ENCODE assay signal across 1 cellular context in the genomic region with DNA sequence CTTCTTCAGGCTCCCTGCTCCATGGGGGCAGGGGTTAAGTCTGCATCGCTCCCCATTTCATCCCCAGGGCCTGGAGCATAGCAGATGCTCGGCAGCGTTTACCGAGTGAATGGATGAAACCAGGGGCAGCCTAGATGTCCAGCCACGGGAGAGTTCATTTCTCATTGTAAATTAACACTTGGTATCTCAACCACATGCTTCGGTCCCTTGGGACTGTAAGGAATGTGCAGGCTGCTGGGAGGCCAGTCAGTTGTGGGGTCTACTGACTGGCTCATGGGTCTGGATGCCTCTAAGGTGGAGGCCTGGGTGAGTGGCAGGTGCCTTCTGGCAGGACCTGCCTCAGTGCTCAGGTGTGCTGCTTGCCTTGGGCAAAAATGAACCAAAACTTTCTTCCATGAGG.
TF ChIP-seq lines count a peak whose summit lies in the region.

No MANE protein-coding gene starts in this region.

TF ChIP-seq in HepG2, 621 proteins besides CTCF, POLR2A, EP300 and RAD21 (continued from another document):
- TF ChIP-seq, protein P1, sequence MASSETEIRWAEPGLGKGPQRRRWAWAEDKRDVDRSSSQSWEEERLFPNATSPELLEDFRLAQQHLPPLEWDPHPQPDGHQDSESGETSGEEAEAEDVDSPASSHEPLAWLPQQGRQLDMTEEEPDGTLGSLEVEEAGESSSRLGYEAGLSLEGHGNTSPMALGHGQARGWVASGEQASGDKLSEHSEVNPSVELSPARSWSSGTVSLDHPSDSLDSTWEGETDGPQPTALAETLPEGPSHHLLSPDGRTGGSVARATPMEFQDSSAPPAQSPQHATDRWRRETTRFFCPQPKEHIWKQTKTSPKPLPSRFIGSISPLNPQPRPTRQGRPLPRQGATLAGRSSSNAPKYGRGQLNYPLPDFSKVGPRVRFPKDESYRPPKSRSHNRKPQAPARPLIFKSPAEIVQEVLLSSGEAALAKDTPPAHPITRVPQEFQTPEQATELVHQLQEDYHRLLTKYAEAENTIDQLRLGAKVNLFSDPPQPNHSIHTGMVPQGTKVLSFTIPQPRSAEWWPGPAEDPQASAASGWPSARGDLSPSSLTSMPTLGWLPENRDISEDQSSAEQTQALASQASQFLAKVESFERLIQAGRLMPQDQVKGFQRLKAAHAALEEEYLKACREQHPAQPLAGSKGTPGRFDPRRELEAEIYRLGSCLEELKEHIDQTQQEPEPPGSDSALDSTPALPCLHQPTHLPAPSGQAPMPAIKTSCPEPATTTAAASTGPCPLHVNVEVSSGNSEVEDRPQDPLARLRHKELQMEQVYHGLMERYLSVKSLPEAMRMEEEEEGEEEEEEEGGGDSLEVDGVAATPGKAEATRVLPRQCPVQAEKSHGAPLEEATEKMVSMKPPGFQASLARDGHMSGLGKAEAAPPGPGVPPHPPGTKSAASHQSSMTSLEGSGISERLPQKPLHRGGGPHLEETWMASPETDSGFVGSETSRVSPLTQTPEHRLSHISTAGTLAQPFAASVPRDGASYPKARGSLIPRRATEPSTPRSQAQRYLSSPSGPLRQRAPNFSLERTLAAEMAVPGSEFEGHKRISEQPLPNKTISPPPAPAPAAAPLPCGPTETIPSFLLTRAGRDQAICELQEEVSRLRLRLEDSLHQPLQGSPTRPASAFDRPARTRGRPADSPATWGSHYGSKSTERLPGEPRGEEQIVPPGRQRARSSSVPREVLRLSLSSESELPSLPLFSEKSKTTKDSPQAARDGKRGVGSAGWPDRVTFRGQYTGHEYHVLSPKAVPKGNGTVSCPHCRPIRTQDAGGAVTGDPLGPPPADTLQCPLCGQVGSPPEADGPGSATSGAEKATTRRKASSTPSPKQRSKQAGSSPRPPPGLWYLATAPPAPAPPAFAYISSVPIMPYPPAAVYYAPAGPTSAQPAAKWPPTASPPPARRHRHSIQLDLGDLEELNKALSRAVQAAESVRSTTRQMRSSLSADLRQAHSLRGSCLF (CRISPR knock-in tag; IDR thresholded peaks at IDR 0.05; ENCODE audit: borderline replicate concordance) = no peak
- TF ChIP-seq GFI1 (CRISPR knock-in tag; IDR thresholded peaks at IDR 0.05; ENCODE audit: borderline replicate concordance) = no peak
TF ChIP-seq in HepG2: peak in this region for 0.
